ENCODE assay signal across 29 cellular contexts in genomic region chr2:56364902-56365301, GRCh38.
"Had no signal": no experiment of that assay in that cellular context is flagged by ENCODE, and none has a peak within 500 bp of the region (broad histone marks: within the 10 kb centered on the region; RNA-seq: fewer than 3 reads in every experiment).

No MANE protein-coding gene starts in this region.

- H3K4me3 ChIP-seq: coronary artery, heart left ventricle had no signal

- H3K27me3 ChIP-seq: brain microvascular endothelial cell, heart left ventricle had no signal

- H3K36me3 Mint-ChIP-seq: activated naive CD8-positive, alpha-beta T cell had no signal

- H3K9me3 ChIP-seq: heart left ventricle had no signal

- H3K4me3 Mint-ChIP-seq: activated CD8-positive, alpha-beta T cell treated with anti-CD3 and anti-CD28 coated beads for 36 hours; activated naive CD8-positive, alpha-beta T cell; activated T-cell treated with anti-CD3 and anti-CD28 coated beads, Interleukin-2, amount 50 U/mL, for 4 hours; activated T-helper 17 cell treated with anti-CD3 and anti-CD28 coated beads, Interleukin-2, amount 50 U/mL, for 72 hours; central memory CD8-positive, alpha-beta T cell; dendritic cell treated with granulocyte-macrophage colony-stimulating factor and Interleukin-4, amounts not matched to agents 40 ng/mL and 50 ng/mL, for 4 days; effector memory CD8-positive, alpha-beta T cell; T-helper 17 cell; T-helper 2 cell treated with Interferon-gamma antibody and Interleukin-4, amounts not matched to agents 5 μg/mL and 100 μg/mL, for 36 hours had no signal

- DNase-seq: activated CD4-positive, alpha-beta T cell treated with anti-CD3 and anti-CD28 coated beads for 1 hour; activated CD4-positive, alpha-beta T cell treated with anti-CD3 and anti-CD28 coated beads for 4 hours; activated CD4-positive, alpha-beta T cell treated with anti-CD3 and anti-CD28 coated beads, Interleukin-2, amount 50 U/mL, for 1 hour; activated CD4-positive, alpha-beta T cell treated with anti-CD3 and anti-CD28 coated beads, Interleukin-2, amount 50 U/mL, for 48 hours; activated CD8-positive, alpha-beta memory T cell treated with anti-CD3 and anti-CD28 coated beads for 24 hours; activated CD8-positive, alpha-beta T cell treated with anti-CD3 and anti-CD28 coated beads for 36 hours; activated effector memory CD4-positive, alpha-beta T cell treated with Interleukin-2 at 50 U/mL for 16 hours; activated gamma-delta T cell treated with Interleukin-2 at 50 U/mL for 16 hours; activated naive CD4-positive, alpha-beta T cell treated with anti-CD3 and anti-CD28 coated beads, Interleukin-2, amount 50 U/mL, for 16 hours; activated naive CD4-positive, alpha-beta T cell treated with Interleukin-2 at 50 U/mL for 16 hours; activated T-cell treated with anti-CD3 and anti-CD28 coated beads, Interleukin-2, amount 50 U/mL, for 4 hours; amniotic stem cell; anterior cingulate cortex; brain microvascular endothelial cell; effector CD4-positive, alpha-beta T cell; effector memory CD8-positive, alpha-beta T cell; foreskin fibroblast; glutamatergic neuron; heart left ventricle; T-helper 1 cell; T-helper 17 cell; T1000 had no signal

- H3K27me3 Mint-ChIP-seq: activated CD8-positive, alpha-beta T cell treated with anti-CD3 and anti-CD28 coated beads for 36 hours; activated naive CD8-positive, alpha-beta T cell; activated T-helper 17 cell treated with anti-CD3 and anti-CD28 coated beads, Interleukin-2, amount 50 U/mL, for 72 hours; central memory CD8-positive, alpha-beta T cell; dendritic cell treated with granulocyte-macrophage colony-stimulating factor and Interleukin-4, amounts not matched to agents 40 ng/mL and 50 ng/mL, for 4 days; effector memory CD8-positive, alpha-beta T cell; T-helper 17 cell had no signal

- H3K27ac ChIP-seq: brain microvascular endothelial cell, coronary artery had no signal

- ATAC-seq: activated CD8-positive, alpha-beta T cell treated with anti-CD3 and anti-CD28 coated beads for 36 hours; activated T-cell treated with anti-CD3 and anti-CD28 coated beads, Interleukin-2, amount 50 U/mL, for 4 hours; activated T-helper 17 cell treated with anti-CD3 and anti-CD28 coated beads, Interleukin-2, amount 50 U/mL, for 72 hours; effector memory CD8-positive, alpha-beta T cell; esophagus mucosa; T-helper 17 cell had no signal

- H3K4me1 Mint-ChIP-seq: activated T-helper 17 cell treated with anti-CD3 and anti-CD28 coated beads, Interleukin-2, amount 50 U/mL, for 72 hours; central memory CD8-positive, alpha-beta T cell; T-helper 17 cell had no signal

- H3K27ac Mint-ChIP-seq: activated CD8-positive, alpha-beta T cell treated with anti-CD3 and anti-CD28 coated beads for 36 hours; activated naive CD8-positive, alpha-beta T cell; activated T-helper 17 cell treated with anti-CD3 and anti-CD28 coated beads, Interleukin-2, amount 50 U/mL, for 72 hours; dendritic cell treated with granulocyte-macrophage colony-stimulating factor and Interleukin-4, amounts not matched to agents 40 ng/mL and 50 ng/mL, for 4 days; effector memory CD8-positive, alpha-beta T cell; T-helper 17 cell; T-helper 2 cell treated with Interferon-gamma antibody and Interleukin-4, amounts not matched to agents 5 μg/mL and 100 μg/mL, for 36 hours had no signal

- H3K36me3 ChIP-seq: brain microvascular endothelial cell, heart left ventricle had no signal
